Comparison of ENCODE assay signal across 9 cellular contexts in the genomic region with DNA sequence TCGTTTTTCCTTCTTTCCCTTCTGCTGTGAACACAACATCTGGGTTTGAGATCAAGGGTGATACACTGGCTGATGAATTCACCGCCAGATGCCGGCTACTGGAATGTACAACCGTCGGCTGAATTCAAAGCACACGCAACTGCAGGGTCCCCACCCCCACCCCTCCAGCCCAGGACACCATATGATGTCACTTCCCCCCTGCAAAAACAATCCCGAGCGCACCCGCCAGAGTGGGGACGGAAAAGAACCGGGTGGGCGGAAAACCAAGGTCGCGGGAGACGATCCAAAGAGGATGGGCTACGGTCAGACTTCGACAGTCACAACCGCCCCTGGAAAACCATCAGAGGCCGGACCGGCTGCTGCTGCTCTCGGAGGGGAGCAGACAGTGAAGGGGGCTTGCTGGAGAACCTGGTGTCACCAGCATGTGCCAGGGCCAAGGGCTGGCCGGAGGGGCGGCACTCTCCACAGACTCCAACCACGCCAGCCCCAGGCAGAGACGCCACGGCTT. TPM values are rescaled to one million over a fixed set of nuclear protein-coding genes. Genes with fewer than 3 reads are reported as not detected.
DNase-seq lines count a peak whose midpoint lies in the region; FAIRE-seq and TF ChIP-seq lines count a peak whose summit lies in the region.
"Had no signal": no experiment of that assay in that cellular context is flagged by ENCODE, and none has a peak within 500 bp of the region (broad histone marks: within the 10 kb centered on the region; RNA-seq: fewer than 3 reads in every experiment).

No MANE protein-coding gene starts in this region.

- H3K4me1 ChIP-seq in Peyer's patch (peaks cover 0 to 59% (median 6%) of the 10 kb centered on the region in 4 donors), mucosa of stomach (ENCODE audit: control insufficient read depth, insufficient read depth, low read length) (peaks cover 40% of the 10 kb centered on the region), transverse colon (peaks cover 36 to 73% (median 49%) of the 10 kb centered on the region in 4 donors)

- intact Hi-C loops in transverse colon (cut with DNase I; ENCODE audit: low total_unique reads): no loop called here

- H3K36me3 ChIP-seq in Peyer's patch (no peaks in the 10 kb centered on the region), mucosa of stomach (ENCODE audit: control insufficient read depth, insufficient read depth, low read length) (no peaks in the 10 kb centered on the region), transverse colon (no peaks in the 10 kb centered on the region)

- H3K4me1 Mint-ChIP-seq in chondrocyte (ENCODE audit: low read depth): peaks cover 81% of the 10 kb centered on the region

- H3K36me3 Mint-ChIP-seq in chondrocyte (ENCODE audit: low read depth): no peaks in the 10 kb centered on the region

- H3K27me3 ChIP-seq in Peyer's patch (no peaks in the 10 kb centered on the region), mucosa of stomach (ENCODE audit: control insufficient read depth, insufficient read depth, low read length) (no peaks in the 10 kb centered on the region), transverse colon (no peaks in the 10 kb centered on the region)

- no peaks in the 10 kb centered on the region for H3K9me3 ChIP-seq in Peyer's patch
- H3K9me3 ChIP-seq in mucosa of stomach (ENCODE audit: control insufficient read depth, low read length): no peaks in the 10 kb centered on the region
- no peaks in the 10 kb centered on the region for H3K9me3 ChIP-seq in transverse colon

- in situ Hi-C loops in transverse colon (cut with MboI; ENCODE audit: low pct_ligation_motif_present in 1 of 4, low pct_unique_long_range_greater_than_20kb in 1 of 4, low sequenced_read_pairs in 3 of 4): no loop called here

- TF ChIP-seq POLR2A in Peyer's patch (IDR thresholded peaks at IDR 0.05) (no peak), transverse colon (IDR thresholded peaks at IDR 0.05) (no peak)

- H3K27me3 Mint-ChIP-seq in chondrocyte (ENCODE audit: low read depth): no peaks in the 10 kb centered on the region

- peak overlapping the region; percentile 8 for H3K9ac ChIP-seq in mucosa of stomach (ENCODE audit: low read length)

- 27 to 64% methylated on average over 3 to 26 of the region's 26 CpGs for WGBS in transverse colon (ENCODE audit: low coverage in 1 of 2), 2 donors

- TF ChIP-seq CTCF in Peyer's patch (IDR thresholded peaks at IDR 0.05) (peak in 1 of 6 experiments; percentile 4), chondrocyte (IDR thresholded peaks at IDR 0.05) (no peak), transverse colon (IDR thresholded peaks at IDR 0.05) (peak in 2 of 5 experiments; percentile 13 to 19)

- H3K27ac ChIP-seq in Peyer's patch (peak overlapping the region; percentile 61 to 87 (median 72)), transverse colon (peak overlapping the region; percentile 81 to 87 (median 86))

- peak overlapping the region; percentile 31 for H3K4me3 Mint-ChIP-seq in chondrocyte (ENCODE audit: unreplicated experiment)

- TF ChIP-seq EP300 in transverse colon (IDR thresholded peaks at IDR 0.05; ENCODE audit: low read depth): no peak

- DNase-seq in AG08396 (ENCODE audit: low spot score) (peak; percentile 85), Peyer's patch (peak; percentile 49 to 65 (median 64)), chondrocyte (ENCODE audit: low spot score) (no peak), transverse colon (peak; percentile 46), NCI-H146 treated with DMSO at 0.1 percent for 48 hours (lab: John Stamatoyannopoulos, UW; ENCODE audit: unreplicated experiment) (no peak), NCI-H446 (lab: John Stamatoyannopoulos, UW) (no peak), HTR-8/SVneo (ENCODE audit: insufficient read length, low spot score) (no peak)

- H3K4me3 ChIP-seq in Peyer's patch (peak overlapping the region in 1 of 4 donors; percentile 23), mucosa of stomach (ENCODE audit: low read length) (no peak overlapping the region), transverse colon (no peak overlapping the region)

- H3K9me3 Mint-ChIP-seq in chondrocyte (ENCODE audit: low read depth): no peaks in the 10 kb centered on the region

- no peak for FAIRE-seq in HTR-8/SVneo (lab: Jason Lieb, UNC)

- peak overlapping the region; percentile 70 for H3K27ac Mint-ChIP-seq in chondrocyte (ENCODE audit: unreplicated experiment)

RNA-seq across cellular contexts. Expression of a gene that starts 23.3 kb away (rescaled TPM):
- 10 to 100 TPM in 2 of 4 donors, 1 to 10 TPM in 2; 1.1 to 45.4 (median 9.1) TPM for total RNA-seq in Peyer's patch
- 0.67 to 2.3 TPM (median 1.3 TPM) in 3 replicates for total RNA-seq in chondrocyte
- total RNA-seq in transverse colon: 1 to 10 TPM; 1.8 to 3.0 (median 2.5) TPM
- total RNA-seq: activated CD8-positive, alpha-beta memory T cell treated with anti-CD3 and anti-CD28 coated beads for 36 hours had no signal

RNA-seq across cellular contexts. Expression of a gene that starts 39.1 kb away (rescaled TPM):
- total RNA-seq in Peyer's patch (100 to 1,000 TPM in 1 of 4 donors, 10 to 100 TPM in 3; 20.7 to 130 (median 59.9) TPM), chondrocyte (45.1 to 51.2 TPM (median 49.6 TPM) in 3 replicates), transverse colon (10 to 100 TPM; 28.5 to 96.5 (median 63.5) TPM)

RNA-seq across cellular contexts. Expression of a gene that starts 45.5 kb away (rescaled TPM):
- total RNA-seq in Peyer's patch (10 to 100 TPM; 27.2 to 73.2 (median 45.0) TPM), chondrocyte (429 to 540 TPM (median 535 TPM) in 3 replicates), transverse colon (10 to 100 TPM; 32.2 to 70.7 (median 54.6) TPM)

Comparison
In these comparisons a context has a peak if more than half of its experiments do, and no peak if none do; other contexts are left out.
1. DNase-seq: peak in AG08396 (single experiment), Peyer's patch (3 of 3) and transverse colon (single experiment); none in chondrocyte (single experiment), NCI-H146 treated with DMSO at 0.1 percent for 48 hours (single experiment), NCI-H446 (0 of 2) and HTR-8/SVneo (single experiment).